ENCODE assay signal across 24 cellular contexts in the genomic region with DNA sequence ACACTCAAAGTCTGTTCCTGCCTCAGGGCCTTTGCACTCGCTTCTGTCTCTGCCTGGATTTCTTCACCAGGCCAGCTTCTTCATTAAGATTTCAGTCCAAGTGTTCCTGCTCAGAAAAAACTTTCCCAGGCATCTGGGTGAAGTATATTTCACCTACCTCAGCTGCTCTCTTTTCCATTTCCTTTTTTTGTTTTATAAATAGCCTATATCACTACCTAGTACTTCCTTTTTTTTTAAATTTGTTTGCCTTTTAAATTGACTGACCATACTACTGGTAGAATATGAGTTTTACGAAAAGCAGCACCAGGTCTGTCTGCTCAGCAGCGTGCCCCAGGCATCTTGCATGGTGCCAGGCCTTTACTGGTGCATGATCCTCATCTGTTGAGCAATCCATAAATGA.
"Had no signal": no experiment of that assay in that cellular context is flagged by ENCODE, and none has a peak within 500 bp of the region (broad histone marks: within the 10 kb centered on the region; RNA-seq: fewer than 3 reads in every experiment).

No MANE protein-coding gene starts in this region.

- H3K4me2 ChIP-seq: hepatocyte had no signal

- H3K4me3 ChIP-seq: esophagus muscularis mucosa, gastroesophageal sphincter, heart left ventricle, hepatocyte, left lung, prostate gland, right atrium auricular region, sigmoid colon, stomach, thyroid gland, vagina had no signal

- H3K4me1 ChIP-seq: esophagus muscularis mucosa, foreskin keratinocyte, gastroesophageal sphincter, heart left ventricle, left lung, prostate gland, right atrium auricular region, sigmoid colon, stomach, thyroid gland, vagina had no signal

- H3K36me3 ChIP-seq: esophagus muscularis mucosa, gastroesophageal sphincter, heart left ventricle, left lung, prostate gland, right atrium auricular region, sigmoid colon, stomach, thyroid gland, vagina had no signal

- H2AFZ ChIP-seq: hepatocyte had no signal

- H3K27me3 ChIP-seq: esophagus muscularis mucosa, foreskin keratinocyte, heart left ventricle, left lung, right atrium auricular region, sigmoid colon, stomach, thyroid gland, vagina had no signal

- ATAC-seq: foreskin keratinocyte; gastroesophageal sphincter; heart left ventricle; left cardiac atrium; left lung; naive thymus-derived CD8-positive, alpha-beta T cell had no signal

- H3K27ac ChIP-seq: esophagus muscularis mucosa, foreskin keratinocyte, gastroesophageal sphincter, heart left ventricle, hepatocyte, left lung, prostate gland, right atrium auricular region, sigmoid colon, stomach, thyroid gland, vagina had no signal

- H3K9me3 ChIP-seq: esophagus muscularis mucosa, gastroesophageal sphincter, heart left ventricle, left lung, prostate gland, right atrium auricular region, sigmoid colon, stomach, thyroid gland, vagina had no signal

- DNase-seq: dermis blood vessel endothelial cell; effector memory CD4-positive, alpha-beta T cell; foreskin keratinocyte; heart left ventricle; left cardiac atrium; left lung; mesenchymal stem cell; midbrain; naive thymus-derived CD8-positive, alpha-beta T cell; nephron progenitor cell; nucleus accumbens; sigmoid colon; stimulated activated CD4-positive, alpha-beta T cell treated with anti-CD3 and anti-CD28 coated beads, Interleukin-2, amount 100 ng/mL, for 24 hours; stimulated activated CD4-positive, alpha-beta T cell treated with anti-CD3 and anti-CD28 coated beads, Interleukin-4, amount 100 ng/mL, for 24 hours; stimulated activated naive CD4-positive, alpha-beta T cell treated with Interleukin-2 at 50 U/mL for 16 hours; stomach; thyroid gland; trophoblast cell had no signal

- H3K79me2 ChIP-seq: hepatocyte had no signal
